1 cellular context compared by ENCODE assay signal in the genomic region with DNA sequence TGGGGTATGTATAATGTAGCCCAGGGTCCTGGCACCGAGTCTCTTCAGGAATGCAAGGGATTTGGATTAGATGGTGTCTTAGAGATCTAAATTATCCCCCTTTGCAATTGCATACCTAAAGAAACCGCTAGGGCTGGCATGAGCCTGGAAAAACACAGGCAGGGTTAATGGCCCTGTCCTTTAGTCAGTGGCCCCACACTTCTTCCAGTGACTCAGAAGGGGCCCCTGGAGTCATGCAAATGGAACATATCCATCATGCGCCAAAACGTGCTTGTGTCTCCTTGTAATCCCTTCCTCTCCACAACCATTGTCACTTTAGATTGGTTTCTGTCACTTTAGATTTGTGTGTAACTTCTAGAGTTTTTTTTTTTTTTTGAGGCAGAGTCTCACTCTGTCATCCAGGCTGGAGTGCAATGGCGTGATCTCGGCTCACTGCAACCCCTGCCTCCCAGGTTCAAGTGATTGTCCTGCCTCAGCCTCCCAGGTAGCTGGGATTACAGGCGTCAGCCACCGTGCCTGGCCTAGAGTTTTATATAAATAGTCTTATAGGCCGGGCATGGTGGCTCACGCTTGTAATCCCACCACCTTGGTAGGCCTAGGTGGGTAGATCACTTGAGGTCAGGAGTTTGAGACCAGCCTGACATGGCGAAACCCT.
TF ChIP-seq lines count a peak whose summit lies in the region.

No MANE protein-coding gene starts in this region.

TF ChIP-seq in HCT116, 20 proteins besides CTCF, POLR2A, EP300 and RAD21 (continued from another document):
- TF ChIP-seq ZBTB33 (IDR thresholded peaks at IDR 0.05; ENCODE audit: extremely low read depth, insufficient replicate concordance, low read length) (no peak), ZFX (IDR thresholded peaks at IDR 0.05) (no peak)
